ENCODE assay signal across 21 cellular contexts in genomic region chr7:73678862-73679261, GRCh38. TPM values are rescaled to one million over a fixed set of nuclear protein-coding genes. Genes with fewer than 3 reads are reported as not detected.
DNase-seq lines count a peak whose midpoint lies in the region; ATAC-seq, FAIRE-seq and TF ChIP-seq lines count a peak whose summit lies in the region.
"Had no signal": no experiment of that assay in that cellular context is flagged by ENCODE, and none has a peak within 500 bp of the region (broad histone marks: within the 10 kb centered on the region; RNA-seq: fewer than 3 reads in every experiment).

No MANE protein-coding gene starts in this region.

- DNase-seq in NCI-H2029 (lab: John Stamatoyannopoulos, UW) (peak; percentile 45), astrocyte (ENCODE audit: low read depth) (no peak), left ventricle myocardium superior (peak; percentile 44), testis (no peak), MM.1S (no peak)
- DNase-seq: ACHN, AML-193, DMS79, H9, NCI-H1105, NCI-H1694, NCI-H2107, NCI-H2227 treated with DMSO at 0.1 percent for 48 hours, NCI-H524, NCI-H82, PC-3, RPMI8226 had no signal

- H3K27ac ChIP-seq in astrocyte (ENCODE audit: low read depth, low read length) (no peak overlapping the region), testis (peak overlapping the region; percentile 46 to 70), MM.1S (ENCODE audit: low read length) (no peak overlapping the region)
- H3K27ac ChIP-seq: C4-2B had no signal

- H3K4me1 Mint-ChIP-seq in astrocyte (ENCODE audit: low read depth, unreplicated experiment): peaks cover 18% of the 10 kb centered on the region

- H3K4me2 ChIP-seq in astrocyte (ENCODE audit: low read length): no peak overlapping the region
- H3K4me2 ChIP-seq in MM.1S (ENCODE audit: low read depth, low read length): no peak overlapping the region

- no peak for FAIRE-seq in astrocyte (lab: Jason Lieb, UNC)
- FAIRE-seq: GM12892 had no signal

- H3K4me3 Mint-ChIP-seq in astrocyte (ENCODE audit: unreplicated experiment): peak overlapping the region; percentile 12
- H3K4me3 Mint-ChIP-seq: H9 had no signal

- no peak overlapping the region for H3K27ac Mint-ChIP-seq in astrocyte (ENCODE audit: unreplicated experiment)

- ATAC-seq in left ventricle myocardium superior (peak; percentile 8), HG02840 (IDR thresholded peaks at IDR 0.05; ENCODE audit: low FRiP score, unreplicated experiment) (no peak), HG03442 (IDR thresholded peaks at IDR 0.05; ENCODE audit: unreplicated experiment) (no peak)
- ATAC-seq: PC-3 had no signal

- no peak for TF ChIP-seq POLR2A in testis (IDR thresholded peaks at IDR 0.05)

- peaks cover 14% of the 10 kb centered on the region for H3K36me3 Mint-ChIP-seq in astrocyte (ENCODE audit: low read depth, unreplicated experiment)

- H3K79me2 ChIP-seq in astrocyte (ENCODE audit: insufficient read depth, low read length): peaks cover 56% of the 10 kb centered on the region
- peaks cover 48% of the 10 kb centered on the region for H3K79me2 ChIP-seq in MM.1S (ENCODE audit: low read length)

- no peaks in the 10 kb centered on the region for H3K27me3 Mint-ChIP-seq in astrocyte (ENCODE audit: low read depth, unreplicated experiment)

- H3K4me3 ChIP-seq in astrocyte (ENCODE audit: insufficient read depth, low read depth, low read length) (no peak overlapping the region), testis (no peak overlapping the region), MM.1S (ENCODE audit: low read length) (no peak overlapping the region)

- no peaks in the 10 kb centered on the region for H3F3A ChIP-seq in MM.1S (ENCODE audit: insufficient read depth, low read length)

- H3K27me3 ChIP-seq in astrocyte (ENCODE audit: insufficient read depth, low read length) (no peaks in the 10 kb centered on the region), testis (no peaks in the 10 kb centered on the region), MM.1S (replicated peaks; ENCODE audit: insufficient read depth, low read length) (0 out of 2 replicates have a peak, but pooled peaks cover 7% of the 10 kb centered on the region)

- H2AFZ ChIP-seq in astrocyte (ENCODE audit: low read depth, low read length): no peak overlapping the region
- no peak overlapping the region for H2AFZ ChIP-seq in MM.1S (ENCODE audit: low read length)

- H3K9me3 ChIP-seq in astrocyte (ENCODE audit: insufficient read depth, low read depth, low read length): no peaks in the 10 kb centered on the region
- no peaks in the 10 kb centered on the region for H3K9me3 ChIP-seq in testis
- H3K9me3 ChIP-seq in MM.1S (replicated peaks; ENCODE audit: insufficient read depth, low read length): no peaks in the 10 kb centered on the region

- WGBS in testis, 2 donors: 80 to 82% methylated on average over 2 to 6 of the region's 6 CpGs

- no peak for TF ChIP-seq CTCF in astrocyte (IDR thresholded peaks at IDR 0.05; ENCODE audit: insufficient read depth, low read depth, low read length)
- no peak for TF ChIP-seq CTCF in testis (IDR thresholded peaks at IDR 0.05)
- TF ChIP-seq CTCF in MM.1S (IDR thresholded peaks at IDR 0.05; ENCODE audit: low read length): no peak

- H3K9ac ChIP-seq in astrocyte (ENCODE audit: low read length): no peak overlapping the region
- no peak overlapping the region for H3K9ac ChIP-seq in MM.1S (ENCODE audit: low read length)

- H3K4me1 ChIP-seq in astrocyte (ENCODE audit: insufficient read depth, low read length) (peaks cover 25% of the 10 kb centered on the region), testis (peaks cover 43% of the 10 kb centered on the region), MM.1S (ENCODE audit: low read length) (peaks cover 6% of the 10 kb centered on the region)

- no peaks in the 10 kb centered on the region for H3K36me3 ChIP-seq in astrocyte (ENCODE audit: insufficient read depth, low read length)
- H3K36me3 ChIP-seq in testis (ENCODE audit: low read depth, missing control alignments): no peaks in the 10 kb centered on the region
- no peaks in the 10 kb centered on the region for H3K36me3 ChIP-seq in MM.1S (replicated peaks; ENCODE audit: insufficient read depth, low read length)

- H4K20me1 ChIP-seq in astrocyte (ENCODE audit: insufficient read depth, low read length) (peaks cover 52% of the 10 kb centered on the region), MM.1S (ENCODE audit: insufficient read depth, low read length) (no peaks in the 10 kb centered on the region)

- H3K9me2 ChIP-seq in MM.1S (replicated peaks; ENCODE audit: insufficient read depth, low read length): no peaks in the 10 kb centered on the region

- intact Hi-C loops in left ventricle myocardium superior (cut with micrococcal nuclease): no loop called here
- intact Hi-C loops in testis (cut with DNase I; ENCODE audit: low total_unique reads): no loop called here

- no peaks in the 10 kb centered on the region for H3K9me3 Mint-ChIP-seq in astrocyte (ENCODE audit: unreplicated experiment)
- H3K9me3 Mint-ChIP-seq: H9 had no signal

RNA-seq across cellular contexts. Expression of gene DNAJC30, which starts 4.4 kb away (rescaled TPM):
- 10.5 and 11.0 TPM in 2 replicates for total RNA-seq in astrocyte
- 13.2 TPM for total RNA-seq in left ventricle myocardium superior
- 10 to 100 TPM; 19.7 to 25.0 TPM for total RNA-seq in testis
- polyA plus RNA-seq in testis (ENCODE audit: insufficient read depth, low read depth, low replicate concordance): 27.7 TPM

RNA-seq across cellular contexts. Expression of gene BUD23, which starts 4.5 kb away (rescaled TPM):
- total RNA-seq in astrocyte (68.3 and 73.1 TPM in 2 replicates), left ventricle myocardium superior (79.8 TPM), testis (100 to 1,000 TPM; 241 to 252 TPM)
- 231 TPM for polyA plus RNA-seq in testis (ENCODE audit: insufficient read depth, low read depth, low replicate concordance)

RNA-seq across cellular contexts. Expression of gene VPS37D, which starts 11.2 kb away (rescaled TPM):
- 2.9 and 3.6 TPM in 2 replicates for total RNA-seq in astrocyte
- total RNA-seq in left ventricle myocardium superior: 3.3 TPM
- 10 to 100 TPM; 15.0 to 24.8 TPM for total RNA-seq in testis
- polyA plus RNA-seq in testis (ENCODE audit: insufficient read depth, low read depth, low replicate concordance): 10.3 TPM

RNA-seq across cellular contexts. Expression of gene STX1A, which starts 40.6 kb away (rescaled TPM):
- total RNA-seq in astrocyte (15.0 and 19.7 TPM in 2 replicates), left ventricle myocardium superior (3.0 TPM), testis (10 to 100 TPM; 24.7 to 28.2 TPM)
- polyA plus RNA-seq in testis (ENCODE audit: insufficient read depth, low read depth, low replicate concordance): 13.2 TPM

RNA-seq across cellular contexts. Expression of gene MLXIPL, which starts 54.5 kb away (rescaled TPM):
- 0.41 TPM in 1 of 2 replicates, not detected in the other for total RNA-seq in astrocyte
- 9.6 TPM for total RNA-seq in left ventricle myocardium superior
- total RNA-seq in testis: 100 to 1,000 TPM; 160 to 215 TPM
- polyA plus RNA-seq in testis (ENCODE audit: insufficient read depth, low read depth, low replicate concordance): 34.2 TPM

Comparison
In these comparisons a context has a peak if more than half of its experiments do, and no peak if none do; other contexts are left out.
1. DNase-seq: peak in NCI-H2029 (single experiment) and left ventricle myocardium superior (single experiment); none in astrocyte (single experiment), testis (single experiment) and MM.1S (single experiment).
2. H3K27ac ChIP-seq: peak in testis (2 of 2); none in astrocyte (single experiment) and MM.1S (single experiment).